In genomic region chr19:8208119-8208709, GRCh38 we compare ENCODE assay signal across 8 cellular contexts. TPM values are rescaled to one million over a fixed set of nuclear protein-coding genes. Genes with fewer than 3 reads are reported as not detected.
DNase-seq lines count a peak whose midpoint lies in the region; ATAC-seq lines count a peak whose summit lies in the region.

No MANE protein-coding gene starts in this region.

- peak; percentile 8 for ATAC-seq in Right ventricle myocardium inferior

- DNase-seq in Right ventricle myocardium inferior (ENCODE audit: missing footprints), result no peak
- no peak for DNase-seq in cardiac septum (ENCODE audit: low spot score)
- DNase-seq in midbrain (lab: John Stamatoyannopoulos, UW), result peak; percentile 52
- no peak for DNase-seq in KBM-7
- no peak for DNase-seq in NCI-H146 (lab: John Stamatoyannopoulos, UW)
- DNase-seq in posterior vena cava (ENCODE audit: low spot score), result no peak
- DNase-seq in HK-2 (ENCODE audit: unreplicated experiment), result no peak

- H3K27ac ChIP-seq in cingulate gyrus (ENCODE audit: low read depth, low read length), result peak overlapping the region; percentile 94

- in situ Hi-C loops in KBM-7 (cut with MboI; ENCODE audit: low pct_unique_long_range_greater_than_20kb, low sequenced_read_pairs), result no loop called here

- intact Hi-C loops in Right ventricle myocardium inferior (cut with DNase I) (loop anchor here (2.0 kb wide), 1 partner anchor 43 kb away; no protein-coding TSS in a partner anchor), cardiac septum (cut with DNase I) (loop anchor here (5.0 kb wide), 1 partner anchor 44 kb away; no protein-coding TSS in a partner anchor), posterior vena cava (cut with DNase I) (loop anchor here in 1 of 2 donors (5.0 kb wide), 1 partner anchor 191 kb away; no protein-coding TSS in a partner anchor)

RNA-seq across cellular contexts. Expression of gene CERS4, which starts 1.0 kb away (rescaled TPM):
- 21.4 TPM for total RNA-seq in Right ventricle myocardium inferior
- total RNA-seq in cardiac septum, result 24.1 TPM
- 10 to 100 TPM; 23.2 to 28.8 TPM for total RNA-seq in posterior vena cava

RNA-seq across cellular contexts. Expression of gene FBN3, which starts 58.8 kb away (rescaled TPM):
- not detected for total RNA-seq in Right ventricle myocardium inferior
- total RNA-seq in cardiac septum, result not detected
- not detected for total RNA-seq in posterior vena cava
